8 cellular contexts compared by ENCODE assay signal in genomic region chr16:2537451-2538379, GRCh38. TPM values are rescaled to one million over a fixed set of nuclear protein-coding genes. Genes with fewer than 3 reads are reported as not detected.
DNase-seq lines count a peak whose midpoint lies in the region; ATAC-seq and TF ChIP-seq lines count a peak whose summit lies in the region.

Gene PDPK1 (plus strand): TSS chr16:2538021. CDS start chr16:2538113, 92 bp downstream.

- peak within 1 kb of the TSS; percentile 76 for H3K4me3 ChIP-seq in kidney epithelial cell (ENCODE audit: low read depth, low read length)

- TF ChIP-seq CTCF in AG09319 (IDR thresholded peaks at IDR 0.05; ENCODE audit: low read depth, low read length) (no peak), kidney epithelial cell (IDR thresholded peaks at IDR 0.05; ENCODE audit: insufficient read depth, low read length, poor library complexity, severe bottlenecking) (no peak)

- ATAC-seq in GM19043 (IDR thresholded peaks at IDR 0.05; ENCODE audit: low read depth, unreplicated experiment), result peak; percentile 82
- ATAC-seq in HG03354 (IDR thresholded peaks at IDR 0.05; ENCODE audit: poor library complexity, severe bottlenecking, unreplicated experiment), result peak; percentile 83

- H3K27me3 ChIP-seq in kidney epithelial cell (ENCODE audit: control insufficient read depth, insufficient read depth, low read length), result no peaks in the 10 kb centered on the region

- peak; percentile 83 for DNase-seq in AG09319 (ENCODE audit: extremely low read depth, low read depth)
- DNase-seq in NCI-H446 (lab: John Stamatoyannopoulos, UW), result peak; percentile 79 to 96
- DNase-seq in activated CD4-positive, CD25-positive, alpha-beta regulatory T cell treated with anti-CD3 and anti-CD28 coated beads, Interleukin-2, amount 50 U/mL, for 72 hours, result peak; percentile 91
- peak; percentile 93 for DNase-seq in cerebellar cortex (ENCODE audit: low spot score)
- peak; percentile 65 for DNase-seq in kidney epithelial cell (ENCODE audit: low read depth)
- DNase-seq in stimulated activated CD4-positive, alpha-beta T cell treated with anti-CD3 and anti-CD28 coated beads, Interleukin-15, amount 100 ng/mL, for 24 hours, result peak; percentile 94

- no peaks in the 10 kb centered on the region for H3K36me3 ChIP-seq in kidney epithelial cell (ENCODE audit: control insufficient read depth, insufficient read depth, low read length)

RNA-seq across cellular contexts. Expression of gene PDPK1, which starts in this region (rescaled TPM):
- total RNA-seq in kidney epithelial cell, result 27.0 and 30.5 TPM in 2 replicates

Comparison
In these comparisons a context has a peak if more than half of its experiments do, and no peak if none do; other contexts are left out.
1. Peak in every context shown above with its lines: DNase-seq, ATAC-seq and H3K4me3 ChIP-seq.